Comparison of ENCODE assay signal across 16 cellular contexts in genomic region chr1:150557065-150557600, GRCh38. TPM values are rescaled to one million over a fixed set of nuclear protein-coding genes. Genes with fewer than 3 reads are reported as not detected.
"Had no signal": no experiment of that assay in that cellular context is flagged by ENCODE, and none has a peak within 500 bp of the region (broad histone marks: within the 10 kb centered on the region; RNA-seq: fewer than 3 reads in every experiment).

No MANE protein-coding gene starts in this region.

- DNase-seq: activated CD4-positive, alpha-beta T cell treated with anti-CD3 and anti-CD28 coated beads for 1 hour; activated CD4-positive, alpha-beta T cell treated with anti-CD3 and anti-CD28 coated beads, Interleukin-2, amount 50 U/mL, for 4 hours; activated gamma-delta T cell; activated T-cell treated with anti-CD3 and anti-CD28 coated beads, Interleukin-2, amount 50 U/mL, for 72 hours; gastrocnemius medialis; immature natural killer cell; SW 1271; WERI-Rb-1 had no signal

- H3K27me3 ChIP-seq: adrenal gland, gastrocnemius medialis, SJSA1 had no signal

- H3K36me3 ChIP-seq: adrenal gland, gastrocnemius medialis, SJSA1, WERI-Rb-1 had no signal

- H3K27ac ChIP-seq: SJSA1, WERI-Rb-1 had no signal

- H3K9me3 ChIP-seq: adrenal gland, gastrocnemius medialis, SJSA1 had no signal

- H3K4me3 ChIP-seq: adrenal gland, gastrocnemius medialis, SJSA1 had no signal

- ATAC-seq: activated naive CD4-positive, alpha-beta T cell treated with anti-CD3 and anti-CD28 coated beads, Interleukin-2, amount 50 U/mL, for 72 hours; activated T-cell treated with anti-CD3 and anti-CD28 coated beads, Interleukin-2, amount 50 U/mL, for 72 hours; esophagus mucosa; gastrocnemius medialis; naive thymus-derived CD8-positive, alpha-beta T cell had no signal

RNA-seq across cellular contexts. Expression of gene ADAMTSL4, which starts 7.9 kb away (rescaled TPM):
- total RNA-seq: activated CD8-positive, alpha-beta memory T cell treated with anti-CD3 and anti-CD28 coated beads for 36 hours had no signal
- polyA plus RNA-seq: immature natural killer cell had no signal

RNA-seq across cellular contexts. Expression of gene FALEC, which starts 41.6 kb away (rescaled TPM):
- total RNA-seq: gastrocnemius medialis; mesenteric fat pad; SJSA1; T-helper 2 cell treated with Interferon-gamma antibody and Interleukin-4, amounts not matched to agents 100 ng/mL and 5 ng/mL, for 36 hours had no signal
- polyA plus RNA-seq: immature natural killer cell had no signal

RNA-seq across cellular contexts. Expression of gene ECM1, which starts 49.2 kb away (rescaled TPM):
- polyA plus RNA-seq: immature natural killer cell had no signal
